13 cellular contexts compared by ENCODE assay signal in the genomic region with DNA sequence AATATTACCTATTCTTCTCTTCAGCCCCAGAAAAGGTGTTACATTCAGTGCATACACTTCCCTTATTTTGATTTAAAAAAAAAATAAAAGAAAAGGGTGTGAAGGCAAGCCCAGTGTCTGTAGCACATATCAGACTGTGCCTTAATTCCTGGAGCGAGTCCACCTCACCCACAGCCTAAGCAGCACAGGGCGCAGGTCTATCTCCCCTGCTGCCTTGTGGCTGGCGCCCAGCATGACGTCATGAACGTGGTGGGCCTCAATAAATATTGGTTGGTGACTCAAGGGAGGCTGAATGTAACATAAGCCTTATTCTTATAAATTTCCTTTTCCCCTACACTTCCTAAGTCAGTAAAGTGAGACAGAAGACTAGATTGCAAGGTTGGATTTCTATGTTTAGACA. TPM values are rescaled to one million over a fixed set of nuclear protein-coding genes. Genes with fewer than 3 reads are reported as not detected.
DNase-seq lines count a peak whose midpoint lies in the region; ATAC-seq and TF ChIP-seq lines count a peak whose summit lies in the region.
"Had no signal": no experiment of that assay in that cellular context is flagged by ENCODE, and none has a peak within 500 bp of the region (broad histone marks: within the 10 kb centered on the region; RNA-seq: fewer than 3 reads in every experiment).

No MANE protein-coding gene starts in this region.

- no peak overlapping the region for H3K27ac ChIP-seq in substantia nigra (ENCODE audit: low read depth, low read length, poor library complexity, severe bottlenecking)

- no peak overlapping the region for H3K27ac Mint-ChIP-seq in activated CD8-positive, alpha-beta T cell treated with anti-CD3 and anti-CD28 coated beads for 36 hours
- peak overlapping the region; percentile 6 for H3K27ac Mint-ChIP-seq in stimulated activated naive CD8-positive, alpha-beta T cell treated with anti-CD3 and anti-CD28 coated beads, Interleukin-15, Interleukin-2, amounts not matched to agents 100 ng/mL and 50 ng/mL, for 24 hours
- H3K27ac Mint-ChIP-seq: mesothelial cell of epicardium, WTC11 had no signal

- peaks cover 53% of the 10 kb centered on the region for H3K4me1 Mint-ChIP-seq in activated CD8-positive, alpha-beta T cell treated with anti-CD3 and anti-CD28 coated beads for 36 hours (ENCODE audit: low read depth)
- peaks cover 58% of the 10 kb centered on the region for H3K4me1 Mint-ChIP-seq in stimulated activated naive CD8-positive, alpha-beta T cell treated with anti-CD3 and anti-CD28 coated beads, Interleukin-15, Interleukin-2, amounts not matched to agents 100 ng/mL and 50 ng/mL, for 24 hours (ENCODE audit: low read depth)

- CTCF ChIA-PET in activated CD8-positive, alpha-beta T cell treated with anti-CD3 and anti-CD28 coated beads for 36 hours (lab: Charles Lee), result no interaction called here

- peaks cover 16% of the 10 kb centered on the region for H3K36me3 Mint-ChIP-seq in activated CD8-positive, alpha-beta T cell treated with anti-CD3 and anti-CD28 coated beads for 36 hours (ENCODE audit: low read depth)
- H3K36me3 Mint-ChIP-seq in stimulated activated naive CD8-positive, alpha-beta T cell treated with anti-CD3 and anti-CD28 coated beads, Interleukin-15, Interleukin-2, amounts not matched to agents 100 ng/mL and 50 ng/mL, for 24 hours (ENCODE audit: low read depth), result peaks cover 29% of the 10 kb centered on the region
- H3K36me3 Mint-ChIP-seq: WTC11 had no signal

- intact Hi-C loops in activated CD8-positive, alpha-beta T cell treated with anti-CD3 and anti-CD28 coated beads for 36 hours (cut with micrococcal nuclease), result no loop called here

- ATAC-seq in activated CD8-positive, alpha-beta T cell treated with anti-CD3 and anti-CD28 coated beads for 36 hours, result peak; percentile 55
- ATAC-seq in left lobe of liver, result no peak
- ATAC-seq: WTC11 had no signal

- peak; percentile 25 for DNase-seq in stimulated activated CD4-positive, alpha-beta T cell treated with anti-CD3 and anti-CD28 coated beads, Interleukin-4, amount 100 ng/mL, for 24 hours
- DNase-seq in stimulated activated CD4-positive, alpha-beta T cell treated with anti-CD3 and anti-CD28 coated beads, Interleukin-12 subunit alpha, Interleukin-12 subunit beta, amount 100 ng/mL, for 4 hours, result no peak
- peak; percentile 66 for DNase-seq in activated CD8-positive, alpha-beta T cell treated with anti-CD3 and anti-CD28 coated beads for 36 hours
- DNase-seq in effector CD4-positive, alpha-beta T cell, result peak; percentile 37
- DNase-seq in KBM-7 (no peak), left lobe of liver (ENCODE audit: low spot score) (no peak), substantia nigra (lab: John Stamatoyannopoulos, UW) (no peak)
- DNase-seq: Kasumi-1, NCI-H2107, stomach had no signal

- no peaks in the 10 kb centered on the region for H3K9me3 Mint-ChIP-seq in activated CD8-positive, alpha-beta T cell treated with anti-CD3 and anti-CD28 coated beads for 36 hours
- no peaks in the 10 kb centered on the region for H3K9me3 Mint-ChIP-seq in stimulated activated naive CD8-positive, alpha-beta T cell treated with anti-CD3 and anti-CD28 coated beads, Interleukin-15, Interleukin-2, amounts not matched to agents 100 ng/mL and 50 ng/mL, for 24 hours
- H3K9me3 Mint-ChIP-seq: mesothelial cell of epicardium, WTC11 had no signal

- no peaks in the 10 kb centered on the region for H3K27me3 Mint-ChIP-seq in activated CD8-positive, alpha-beta T cell treated with anti-CD3 and anti-CD28 coated beads for 36 hours
- H3K27me3 Mint-ChIP-seq in stimulated activated naive CD8-positive, alpha-beta T cell treated with anti-CD3 and anti-CD28 coated beads, Interleukin-15, Interleukin-2, amounts not matched to agents 100 ng/mL and 50 ng/mL, for 24 hours, result no peaks in the 10 kb centered on the region

- POLR2A ChIA-PET in activated CD8-positive, alpha-beta T cell treated with anti-CD3 and anti-CD28 coated beads for 36 hours (lab: Charles Lee), result interaction anchor here (1.3 kb wide), 1 partner anchor 13 kb away, joined by 3 read pairs; no protein-coding TSS in a partner anchor

- H3K4me3 Mint-ChIP-seq in activated CD8-positive, alpha-beta T cell treated with anti-CD3 and anti-CD28 coated beads for 36 hours, result no peak overlapping the region
- H3K4me3 Mint-ChIP-seq in stimulated activated naive CD8-positive, alpha-beta T cell treated with anti-CD3 and anti-CD28 coated beads, Interleukin-15, Interleukin-2, amounts not matched to agents 100 ng/mL and 50 ng/mL, for 24 hours, result no peak overlapping the region
- H3K4me3 Mint-ChIP-seq: mesothelial cell of epicardium, WTC11 had no signal

- in situ Hi-C loops in KBM-7 (cut with MboI; ENCODE audit: low pct_unique_long_range_greater_than_20kb, low sequenced_read_pairs), result no loop called here

- TF ChIP-seq CTCF in activated CD8-positive, alpha-beta T cell treated with anti-CD3 and anti-CD28 coated beads for 36 hours (IDR thresholded peaks at IDR 0.05), result no peak

RNA-seq across cellular contexts. Expression of a gene that starts 26.4 kb away (rescaled TPM):
- total RNA-seq in activated CD8-positive, alpha-beta T cell treated with anti-CD3 and anti-CD28 coated beads for 36 hours, result 10 to 100 TPM; 21.1 to 21.5 TPM
- 12.8 TPM for total RNA-seq in left lobe of liver

Comparison
In these comparisons a context has a peak if more than half of its experiments do, and no peak if none do; other contexts are left out.
1. DNase-seq: peak in stimulated activated CD4-positive, alpha-beta T cell treated with anti-CD3 and anti-CD28 coated beads, Interleukin-4, amount 100 ng/mL, for 24 hours (single experiment), activated CD8-positive, alpha-beta T cell treated with anti-CD3 and anti-CD28 coated beads for 36 hours (single experiment) and effector CD4-positive, alpha-beta T cell (single experiment); none in stimulated activated CD4-positive, alpha-beta T cell treated with anti-CD3 and anti-CD28 coated beads, Interleukin-12 subunit alpha, Interleukin-12 subunit beta, amount 100 ng/mL, for 4 hours (single experiment), KBM-7 (single experiment), left lobe of liver (single experiment) and substantia nigra (0 of 49).